ENCODE assay signal across 10 cellular contexts in genomic region chr14:32102152-32102787, GRCh38. TPM values are rescaled to one million over a fixed set of nuclear protein-coding genes. Genes with fewer than 3 reads are reported as not detected.
DNase-seq lines count a peak whose midpoint lies in the region; ATAC-seq, FAIRE-seq and TF ChIP-seq lines count a peak whose summit lies in the region.
"Had no signal": no experiment of that assay in that cellular context is flagged by ENCODE, and none has a peak within 500 bp of the region (broad histone marks: within the 10 kb centered on the region; RNA-seq: fewer than 3 reads in every experiment).

No MANE protein-coding gene starts in this region.

- no peak overlapping the region for H3K4me3 Mint-ChIP-seq in astrocyte (ENCODE audit: unreplicated experiment)

- DNase-seq in astrocyte (ENCODE audit: low read depth) (peak; percentile 16), substantia nigra (lab: John Stamatoyannopoulos, UW) (no peak), mammary epithelial cell (no peak), RPMI8226 (no peak)
- DNase-seq: testis had no signal

- H3K36me3 Mint-ChIP-seq in astrocyte (ENCODE audit: low read depth, unreplicated experiment) = peaks cover 4% of the 10 kb centered on the region

- dilution Hi-C loops in mammary epithelial cell (cut with HindIII; ENCODE audit: low sequenced_read_pairs) = no loop called here

- H3K27me3 ChIP-seq in astrocyte (ENCODE audit: insufficient read depth, low read length) (no peaks in the 10 kb centered on the region), mammary epithelial cell (ENCODE audit: insufficient read depth, low read length) (no peaks in the 10 kb centered on the region), gastroesophageal sphincter (no peaks in the 10 kb centered on the region)
- H3K27me3 ChIP-seq: testis had no signal

- no peaks in the 10 kb centered on the region for H3K9me3 Mint-ChIP-seq in astrocyte (ENCODE audit: unreplicated experiment)

- H3K4me1 ChIP-seq in astrocyte (ENCODE audit: insufficient read depth, low read length) (no peaks in the 10 kb centered on the region), mammary epithelial cell (ENCODE audit: insufficient read depth, low read length) (no peaks in the 10 kb centered on the region), gastroesophageal sphincter (peaks cover 0 to 41% (median 4%) of the 10 kb centered on the region in 3 donors)
- H3K4me1 ChIP-seq: testis had no signal

- TF ChIP-seq CTCF in astrocyte (IDR thresholded peaks at IDR 0.05; ENCODE audit: insufficient read depth, low read depth, low read length) (no peak), mammary epithelial cell (conservative IDR thresholded peaks at IDR 0.05 in 1 of 2, IDR thresholded peaks at IDR 0.05 in 1 of 2; ENCODE audit: extremely low read depth in 1 of 2, insufficient read depth in 1 of 2, low read depth in 1 of 2, low read length in 2 of 2) (no peak), gastroesophageal sphincter (IDR thresholded peaks at IDR 0.05) (no peak)

- no peak overlapping the region for H3K27ac Mint-ChIP-seq in astrocyte (ENCODE audit: unreplicated experiment)

- in situ Hi-C loops in mammary epithelial cell (cut with MboI; ENCODE audit: low sequenced_read_pairs in 2 of 2) = no loop called here

- H3K4me1 Mint-ChIP-seq in astrocyte (ENCODE audit: low read depth, unreplicated experiment) = peaks cover 9% of the 10 kb centered on the region

- H3K9me3 ChIP-seq in astrocyte (ENCODE audit: insufficient read depth, low read depth, low read length) (no peaks in the 10 kb centered on the region), mammary epithelial cell (replicated peaks; ENCODE audit: insufficient read depth, low read length) (no peaks in the 10 kb centered on the region), gastroesophageal sphincter (no peaks in the 10 kb centered on the region)
- H3K9me3 ChIP-seq: testis had no signal

- H3K4me2 ChIP-seq in astrocyte (ENCODE audit: low read length) = no peak overlapping the region
- no peak overlapping the region for H3K4me2 ChIP-seq in mammary epithelial cell (ENCODE audit: insufficient read depth, low read depth, low read length)

- H3K36me3 ChIP-seq in astrocyte (ENCODE audit: insufficient read depth, low read length) = peaks cover 7% of the 10 kb centered on the region
- H3K36me3 ChIP-seq in mammary epithelial cell (ENCODE audit: insufficient read depth, low read length) = peaks cover 8% of the 10 kb centered on the region
- H3K36me3 ChIP-seq in gastroesophageal sphincter = peaks cover 0 to 8% of the 10 kb centered on the region in 2 donors

- no peak for FAIRE-seq in astrocyte (lab: Jason Lieb, UNC)
- FAIRE-seq: bronchial epithelial cell had no signal

- H3K27me3 Mint-ChIP-seq in astrocyte (ENCODE audit: low read depth, unreplicated experiment) = no peaks in the 10 kb centered on the region

- H3K79me2 ChIP-seq in astrocyte (ENCODE audit: insufficient read depth, low read length) = peaks cover 96% of the 10 kb centered on the region
- H3K79me2 ChIP-seq in mammary epithelial cell (ENCODE audit: insufficient read depth, low read length) = peaks cover 95% of the 10 kb centered on the region

- intact Hi-C loops in mammary epithelial cell (cut with micrococcal nuclease) = no loop called here

- WGBS in mammary epithelial cell (ENCODE audit: low coverage, missing lambda C conversion rate) = 97% methylated on average over 3 of the region's 3 CpGs
- WGBS in gastroesophageal sphincter (ENCODE audit: low coverage in 1 of 2), 2 donors = 87 to 93% methylated on average over 3 of the region's 3 CpGs

- no peak for TF ChIP-seq POLR2A in gastroesophageal sphincter (IDR thresholded peaks at IDR 0.05)

- H4K20me1 ChIP-seq in astrocyte (ENCODE audit: insufficient read depth, low read length) (peaks cover 49% of the 10 kb centered on the region), mammary epithelial cell (ENCODE audit: insufficient read depth, low read length) (no peaks in the 10 kb centered on the region)

- H3K27ac ChIP-seq in astrocyte (ENCODE audit: low read depth, low read length) = no peak overlapping the region
- no peak overlapping the region for H3K27ac ChIP-seq in substantia nigra (ENCODE audit: low read depth, low read length, poor library complexity, severe bottlenecking)
- no peak overlapping the region for H3K27ac ChIP-seq in mammary epithelial cell (ENCODE audit: insufficient read depth, low read depth, low read length)
- H3K27ac ChIP-seq in gastroesophageal sphincter = no peak overlapping the region
- H3K27ac ChIP-seq: testis had no signal

- H3K4me3 ChIP-seq in astrocyte (ENCODE audit: insufficient read depth, low read depth, low read length) (no peak overlapping the region), mammary epithelial cell (replicated peaks in 1 of 3; ENCODE audit: insufficient read depth in 1 of 3, low read depth in 2 of 3, low read length in 3 of 3) (no peak overlapping the region), gastroesophageal sphincter (no peak overlapping the region)
- H3K4me3 ChIP-seq: testis had no signal

- CTCF ChIA-PET in mammary epithelial cell (lab: Charles Lee; ENCODE audit: low non-redundant PET) = no interaction called here

- H3K9ac ChIP-seq in astrocyte (ENCODE audit: low read length) (no peak overlapping the region), mammary epithelial cell (ENCODE audit: insufficient read depth, low read length) (no peak overlapping the region)

- TF ChIP-seq EP300 in gastroesophageal sphincter (IDR thresholded peaks at IDR 0.05) = no peak

- ATAC-seq in GM18502 (IDR thresholded peaks at IDR 0.05; ENCODE audit: poor library complexity, unreplicated experiment) (peak; percentile 90), GM21526 (IDR thresholded peaks at IDR 0.05; ENCODE audit: low FRiP score, unreplicated experiment) (peak; percentile 79), HG03432 (IDR thresholded peaks at IDR 0.05; ENCODE audit: unreplicated experiment) (peak; percentile 88), gastroesophageal sphincter (no peak)

- BruUV-seq in mammary epithelial cell (replicated peaks; lab: Mats Ljungman, UMichigan) = no TSS peak

- H2AFZ ChIP-seq in astrocyte (ENCODE audit: low read depth, low read length) = no peak overlapping the region
- no peak overlapping the region for H2AFZ ChIP-seq in mammary epithelial cell (ENCODE audit: low read depth, low read length)

RNA-seq across cellular contexts. Expression of gene ARHGAP5, which starts 25.2 kb away (rescaled TPM):
- total RNA-seq in astrocyte (127 and 140 TPM in 2 replicates), mammary epithelial cell (100 to 1,000 TPM; 107 to 221 TPM), gastroesophageal sphincter (100 to 1,000 TPM; 196 to 265 (median 239) TPM)
- 19.8 TPM for polyA plus RNA-seq in mammary epithelial cell
- polyA minus RNA-seq in mammary epithelial cell = 51.0 TPM
